In genomic region chr20:20658123-20658522, GRCh38 we compare ENCODE assay signal across 32 cellular contexts.
"Had no signal": no experiment of that assay in that cellular context is flagged by ENCODE, and none has a peak within 500 bp of the region (broad histone marks: within the 10 kb centered on the region; RNA-seq: fewer than 3 reads in every experiment).

No MANE protein-coding gene starts in this region.

- H3K27me3 Mint-ChIP-seq: activated B cell treated with CpG ODN at 0.5 μM for 24 hours; activated CD4-positive, alpha-beta memory T cell treated with anti-CD3 and anti-CD28 coated beads for 36 hours; activated CD4-positive, alpha-beta T cell treated with anti-CD3 and anti-CD28 coated beads, Interleukin-2, amount 10 ng/mL, durations not matched to agents 24 days and 14 days; activated CD8-positive, alpha-beta memory T cell treated with anti-CD3 and anti-CD28 coated beads, Interleukin-2, amount 10 ng/mL, durations not matched to agents 7 days and 5 days; activated naive CD4-positive, alpha-beta T cell treated with anti-CD3 and anti-CD28 coated beads, Interleukin-2, amount 10 ng/mL, durations not matched to agents 7 days and 5 days; activated naive CD8-positive, alpha-beta T cell treated with anti-CD3 and anti-CD28 coated beads, Interleukin-2, amount 10 ng/mL, durations not matched to agents 7 days and 5 days; dendritic cell treated with granulocyte-macrophage colony-stimulating factor and Interleukin-4, amounts not matched to agents 40 ng/mL and 50 ng/mL, for 4 days; T-helper 17 cell had no signal

- H3K27ac Mint-ChIP-seq: activated B cell treated with CpG ODN at 0.5 μM for 24 hours; activated CD4-positive, alpha-beta memory T cell treated with anti-CD3 and anti-CD28 coated beads for 36 hours; activated CD4-positive, alpha-beta T cell treated with anti-CD3 and anti-CD28 coated beads, Interleukin-2, amount 10 ng/mL, durations not matched to agents 24 days and 14 days; activated CD8-positive, alpha-beta memory T cell treated with anti-CD3 and anti-CD28 coated beads, Interleukin-2, amount 10 ng/mL, durations not matched to agents 7 days and 5 days; activated CD8-positive, alpha-beta T cell treated with anti-CD3 and anti-CD28 coated beads, Interleukin-2, amount 10 ng/mL, durations not matched to agents 7 days and 5 days; activated naive CD4-positive, alpha-beta T cell treated with anti-CD3 and anti-CD28 coated beads, Interleukin-2, amount 10 ng/mL, durations not matched to agents 7 days and 5 days; activated naive CD4-positive, alpha-beta T cell treated with anti-CD3 and anti-CD28 coated beads, Interleukin-2, amount 50 U/mL, for 72 hours; activated naive CD8-positive, alpha-beta T cell treated with anti-CD3 and anti-CD28 coated beads, Interleukin-2, amount 10 ng/mL, durations not matched to agents 7 days and 5 days; activated T-helper 1 cell treated with anti-CD3 and anti-CD28 coated beads, Interleukin-12 subunit alpha, Interleukin-12 subunit beta, Interleukin-2, Interleukin-4 antibody, amounts not matched to agents 30 ng/mL and 10 ng/mL and 1 ng/mL, durations not matched to agents 14 hours and 24 hours and 36 hours; activated T-helper 2 cell treated with anti-CD3 and anti-CD28 coated beads, Interferon-gamma antibody, Interleukin-2, Interleukin-4, amounts not matched to agents 10 μg/mL and 5 μg/mL and 100 μg/mL, durations not matched to agents 14 hours and 24 hours and 36 hours; brain; dendritic cell treated with granulocyte-macrophage colony-stimulating factor and Interleukin-4, amounts not matched to agents 40 ng/mL and 50 ng/mL, for 4 days; endodermal cell; T-helper 17 cell; T-helper 2 cell treated with Interferon-gamma antibody and Interleukin-4, amounts not matched to agents 5 μg/mL and 100 μg/mL, for 36 hours had no signal

- H3K9me3 Mint-ChIP-seq: activated B cell treated with CpG ODN at 0.5 μM for 24 hours; activated CD4-positive, alpha-beta memory T cell treated with anti-CD3 and anti-CD28 coated beads for 36 hours; activated CD4-positive, alpha-beta T cell treated with anti-CD3 and anti-CD28 coated beads, Interleukin-2, amount 10 ng/mL, durations not matched to agents 24 days and 14 days; activated naive CD4-positive, alpha-beta T cell treated with anti-CD3 and anti-CD28 coated beads, Interleukin-2, amount 10 ng/mL, durations not matched to agents 7 days and 5 days; activated naive CD4-positive, alpha-beta T cell treated with anti-CD3 and anti-CD28 coated beads, Interleukin-2, amount 50 U/mL, for 72 hours; activated naive CD8-positive, alpha-beta T cell treated with anti-CD3 and anti-CD28 coated beads, Interleukin-2, amount 10 ng/mL, durations not matched to agents 7 days and 5 days; activated T-helper 1 cell treated with anti-CD3 and anti-CD28 coated beads, Interleukin-12 subunit alpha, Interleukin-12 subunit beta, Interleukin-2, Interleukin-4 antibody, amounts not matched to agents 30 ng/mL and 10 ng/mL and 1 ng/mL, durations not matched to agents 14 hours and 24 hours and 36 hours; activated T-helper 2 cell treated with anti-CD3 and anti-CD28 coated beads, Interferon-gamma antibody, Interleukin-2, Interleukin-4, amounts not matched to agents 10 μg/mL and 5 μg/mL and 100 μg/mL, durations not matched to agents 14 hours and 24 hours and 36 hours; brain; dendritic cell treated with granulocyte-macrophage colony-stimulating factor and Interleukin-4, amounts not matched to agents 40 ng/mL and 50 ng/mL, for 4 days; endodermal cell; T-helper 2 cell treated with Interferon-gamma antibody and Interleukin-4, amounts not matched to agents 5 μg/mL and 100 μg/mL, for 36 hours had no signal

- DNase-seq: activated B cell treated with CpG ODN at 0.5 μM for 24 hours; activated CD4-positive, alpha-beta memory T cell treated with anti-CD3 and anti-CD28 coated beads for 36 hours; activated CD4-positive, alpha-beta T cell treated with anti-CD3 and anti-CD28 coated beads, Interleukin-2, amount 10 ng/mL, durations not matched to agents 24 days and 14 days; activated CD8-positive, alpha-beta memory T cell treated with anti-CD3 and anti-CD28 coated beads, Interleukin-2, amount 10 ng/mL, durations not matched to agents 7 days and 5 days; activated CD8-positive, alpha-beta memory T cell treated with anti-CD3 and anti-CD28 coated beads, Interleukin-2, amount 50 U/mL, for 4 hours; activated CD8-positive, alpha-beta T cell treated with anti-CD3 and anti-CD28 coated beads, Interleukin-2, amount 10 ng/mL, durations not matched to agents 7 days and 5 days; activated effector memory CD4-positive, alpha-beta T cell treated with anti-CD3 and anti-CD28 coated beads, Interleukin-2, amount 50 U/mL, for 16 hours; activated naive CD4-positive, alpha-beta T cell treated with anti-CD3 and anti-CD28 coated beads, Interleukin-2, amount 10 ng/mL, durations not matched to agents 7 days and 5 days; activated naive CD8-positive, alpha-beta T cell treated with anti-CD3 and anti-CD28 coated beads, Interleukin-2, amount 10 ng/mL, durations not matched to agents 7 days and 5 days; activated T-cell treated with anti-CD3 and anti-CD28 coated beads, Interleukin-2, amount 50 U/mL, for 1 hour; activated T-cell treated with anti-CD3 and anti-CD28 coated beads, Interleukin-2, amount 50 U/mL, for 48 hours; central memory CD4-positive, alpha-beta T cell; colonic mucosa; dorsolateral prefrontal cortex; effector memory CD4-positive, alpha-beta T cell; endodermal cell; erythroblast; foreskin keratinocyte; gastrocnemius medialis; glutamatergic neuron; heart left ventricle; T-helper 1 cell; T-helper 17 cell; T1000; WERI-Rb-1 had no signal

- ATAC-seq: activated CD4-positive, CD25-positive, alpha-beta regulatory T cell treated with anti-CD3 and anti-CD28 coated beads, Interleukin-2, amount 50 U/mL, for 24 hours; activated CD8-positive, alpha-beta memory T cell treated with anti-CD3 and anti-CD28 coated beads, Interleukin-2, amount 10 ng/mL, durations not matched to agents 7 days and 5 days; activated CD8-positive, alpha-beta T cell treated with anti-CD3 and anti-CD28 coated beads, Interleukin-2, amount 10 ng/mL, durations not matched to agents 7 days and 5 days; activated naive CD4-positive, alpha-beta T cell treated with anti-CD3 and anti-CD28 coated beads, Interleukin-2, amount 50 U/mL, for 72 hours; foreskin keratinocyte; gastrocnemius medialis; heart left ventricle; T-helper 17 cell had no signal

- H3K36me3 Mint-ChIP-seq: activated naive CD4-positive, alpha-beta T cell treated with anti-CD3 and anti-CD28 coated beads, Interleukin-2, amount 50 U/mL, for 72 hours; activated naive CD8-positive, alpha-beta T cell treated with anti-CD3 and anti-CD28 coated beads, Interleukin-2, amount 10 ng/mL, durations not matched to agents 7 days and 5 days had no signal

- H3K4me1 Mint-ChIP-seq: activated B cell treated with CpG ODN at 0.5 μM for 24 hours; activated CD4-positive, alpha-beta T cell treated with anti-CD3 and anti-CD28 coated beads, Interleukin-2, amount 10 ng/mL, durations not matched to agents 24 days and 14 days; activated CD8-positive, alpha-beta memory T cell treated with anti-CD3 and anti-CD28 coated beads, Interleukin-2, amount 10 ng/mL, durations not matched to agents 7 days and 5 days; activated naive CD4-positive, alpha-beta T cell treated with anti-CD3 and anti-CD28 coated beads, Interleukin-2, amount 10 ng/mL, durations not matched to agents 7 days and 5 days; activated naive CD8-positive, alpha-beta T cell treated with anti-CD3 and anti-CD28 coated beads, Interleukin-2, amount 10 ng/mL, durations not matched to agents 7 days and 5 days; endodermal cell had no signal

- H3K4me3 Mint-ChIP-seq: activated B cell treated with CpG ODN at 0.5 μM for 24 hours; activated CD4-positive, alpha-beta memory T cell treated with anti-CD3 and anti-CD28 coated beads for 36 hours; activated CD4-positive, alpha-beta T cell treated with anti-CD3 and anti-CD28 coated beads, Interleukin-2, amount 10 ng/mL, durations not matched to agents 24 days and 14 days; activated CD8-positive, alpha-beta memory T cell treated with anti-CD3 and anti-CD28 coated beads, Interleukin-2, amount 10 ng/mL, durations not matched to agents 7 days and 5 days; activated CD8-positive, alpha-beta T cell treated with anti-CD3 and anti-CD28 coated beads, Interleukin-2, amount 10 ng/mL, durations not matched to agents 7 days and 5 days; activated naive CD4-positive, alpha-beta T cell treated with anti-CD3 and anti-CD28 coated beads, Interleukin-2, amount 10 ng/mL, durations not matched to agents 7 days and 5 days; activated naive CD8-positive, alpha-beta T cell treated with anti-CD3 and anti-CD28 coated beads, Interleukin-2, amount 10 ng/mL, durations not matched to agents 7 days and 5 days; activated T-helper 1 cell treated with anti-CD3 and anti-CD28 coated beads, Interleukin-12 subunit alpha, Interleukin-12 subunit beta, Interleukin-2, Interleukin-4 antibody, amounts not matched to agents 30 ng/mL and 10 ng/mL and 1 ng/mL, durations not matched to agents 14 hours and 24 hours and 36 hours; brain; dendritic cell treated with granulocyte-macrophage colony-stimulating factor and Interleukin-4, amounts not matched to agents 40 ng/mL and 50 ng/mL, for 4 days; endodermal cell; T-helper 17 cell; T-helper 2 cell treated with Interferon-gamma antibody and Interleukin-4, amounts not matched to agents 5 μg/mL and 100 μg/mL, for 36 hours had no signal
